1 cellular context compared by ENCODE assay signal in genomic region chr1:1942753-1943656, GRCh38.
TF ChIP-seq lines count a peak whose summit lies in the region.

No MANE protein-coding gene starts in this region.

TF ChIP-seq in HepG2, 621 proteins besides CTCF, POLR2A, EP300 and RAD21 (continued from another document and continues in another):
- TF ChIP-seq RNF219 (CRISPR knock-in tag; IDR thresholded peaks at IDR 0.05) = no peak
- TF ChIP-seq KLF12 (CRISPR knock-in tag; IDR thresholded peaks at IDR 0.05; ENCODE audit: borderline replicate concordance) = peak; percentile 91
- peak; percentile 70 for TF ChIP-seq ZNF609 (CRISPR knock-in tag; IDR thresholded peaks at IDR 0.05; ENCODE audit: borderline replicate concordance)
- TF ChIP-seq MXD1 (CRISPR knock-in tag; IDR thresholded peaks at IDR 0.05) = peak; percentile 42
- 0 out of 2 replicates have a peak, but pooled peaks have one; percentile 85 for TF ChIP-seq PRMT3 (CRISPR knock-in tag; IDR thresholded peaks at IDR 0.05; ENCODE audit: borderline replicate concordance, low read depth)
- no peak for TF ChIP-seq ATRX (CRISPR knock-in tag; IDR thresholded peaks at IDR 0.05; ENCODE audit: borderline replicate concordance)
- TF ChIP-seq GFI1 (CRISPR knock-in tag; IDR thresholded peaks at IDR 0.05; ENCODE audit: borderline replicate concordance) = peak; percentile 63; the same call in 1 of the 2 replicates
- TF ChIP-seq ZNF660 (CRISPR knock-in tag; IDR thresholded peaks at IDR 0.05; ENCODE audit: borderline replicate concordance, low read depth) = no peak
- TF ChIP-seq ZNF567 (CRISPR knock-in tag; IDR thresholded peaks at IDR 0.05; ENCODE audit: borderline replicate concordance) = no peak
- TF ChIP-seq ZNF879 (CRISPR knock-in tag; IDR thresholded peaks at IDR 0.05) = peak; percentile 66; the same call in 1 of the 2 replicates
- peak; percentile 85 for TF ChIP-seq IKZF5 (CRISPR knock-in tag; IDR thresholded peaks at IDR 0.05)
- TF ChIP-seq LBX2 (CRISPR knock-in tag; IDR thresholded peaks at IDR 0.05; ENCODE audit: borderline replicate concordance) = no peak
- TF ChIP-seq ZNF253 (CRISPR knock-in tag; IDR thresholded peaks at IDR 0.05; ENCODE audit: borderline replicate concordance) = no peak; the same call in 1 of the 2 replicates
- TF ChIP-seq ZSCAN31 (CRISPR knock-in tag; IDR thresholded peaks at IDR 0.05; ENCODE audit: low read depth) = peak; percentile 84
- no peak for TF ChIP-seq ETS1 (CRISPR knock-in tag; IDR thresholded peaks at IDR 0.05)
- no peak for TF ChIP-seq PBX3 (CRISPR knock-in tag; IDR thresholded peaks at IDR 0.05; ENCODE audit: borderline replicate concordance)
- TF ChIP-seq ZBTB25 (CRISPR knock-in tag; IDR thresholded peaks at IDR 0.05) = peak; percentile 26; the same call in 1 of the 2 replicates
- TF ChIP-seq SETDB1 (CRISPR knock-in tag; IDR thresholded peaks at IDR 0.05; ENCODE audit: borderline replicate concordance) = no peak
- TF ChIP-seq ZNF468 (CRISPR knock-in tag; IDR thresholded peaks at IDR 0.05) = no peak
- TF ChIP-seq ZNF558 (CRISPR knock-in tag; IDR thresholded peaks at IDR 0.05; ENCODE audit: borderline replicate concordance) = no peak
- no peak for TF ChIP-seq CERS6 (CRISPR knock-in tag; IDR thresholded peaks at IDR 0.05)
- no peak; the same call in 1 of the 2 replicates for TF ChIP-seq ZNF460 (CRISPR knock-in tag; IDR thresholded peaks at IDR 0.05; ENCODE audit: borderline replicate concordance)
- peak; percentile 60; the same call in 1 of the 2 replicates for TF ChIP-seq ZFP90 (CRISPR knock-in tag; IDR thresholded peaks at IDR 0.05; ENCODE audit: borderline replicate concordance)
- no peak for TF ChIP-seq ZNF589 (CRISPR knock-in tag; conservative IDR thresholded peaks at IDR 0.05)
- TF ChIP-seq MXD4 (CRISPR knock-in tag; IDR thresholded peaks at IDR 0.05) = peak; percentile 65
- no peak for TF ChIP-seq AKNA (CRISPR knock-in tag; IDR thresholded peaks at IDR 0.05; ENCODE audit: borderline replicate concordance)
- TF ChIP-seq YEATS4 (CRISPR knock-in tag; IDR thresholded peaks at IDR 0.05; ENCODE audit: borderline replicate concordance) = peak; percentile 90
- peak; percentile 49; the same call in 1 of the 2 replicates for TF ChIP-seq ZNF430 (CRISPR knock-in tag; IDR thresholded peaks at IDR 0.05)
- TF ChIP-seq BRCA1 (CRISPR knock-in tag; IDR thresholded peaks at IDR 0.05) = no peak
- no peak for TF ChIP-seq ZNF333 (CRISPR knock-in tag; IDR thresholded peaks at IDR 0.05; ENCODE audit: borderline replicate concordance)
- peak; percentile 41; the same call in 1 of the 2 replicates for TF ChIP-seq PRDM10 (CRISPR knock-in tag; IDR thresholded peaks at IDR 0.05; ENCODE audit: low read depth)
- no peak for TF ChIP-seq ZNF34 (CRISPR knock-in tag; IDR thresholded peaks at IDR 0.05; ENCODE audit: borderline replicate concordance)
